In genomic region chr11:62847767-62848314, GRCh38 we compare ENCODE assay signal across 1 cellular context.
TF ChIP-seq lines count a peak whose summit lies in the region.

No MANE protein-coding gene starts in this region.

TF ChIP-seq in H1, 55 proteins besides CTCF, POLR2A, EP300 and RAD21:
- TF ChIP-seq ATF2 (IDR thresholded peaks at IDR 0.05; ENCODE audit: low read length) (no peak), TAF7 (optimal IDR thresholded peaks at IDR 0.05; ENCODE audit: borderline replicate concordance, low read depth, low read length) (no peak), POLR2AphosphoS5 (IDR thresholded peaks at IDR 0.05; ENCODE audit: low read depth, low read length) (peak; percentile 64)
TF ChIP-seq in H1: peak in this region for 1.
